ENCODE assay signal across 1 cellular context in the genomic region with DNA sequence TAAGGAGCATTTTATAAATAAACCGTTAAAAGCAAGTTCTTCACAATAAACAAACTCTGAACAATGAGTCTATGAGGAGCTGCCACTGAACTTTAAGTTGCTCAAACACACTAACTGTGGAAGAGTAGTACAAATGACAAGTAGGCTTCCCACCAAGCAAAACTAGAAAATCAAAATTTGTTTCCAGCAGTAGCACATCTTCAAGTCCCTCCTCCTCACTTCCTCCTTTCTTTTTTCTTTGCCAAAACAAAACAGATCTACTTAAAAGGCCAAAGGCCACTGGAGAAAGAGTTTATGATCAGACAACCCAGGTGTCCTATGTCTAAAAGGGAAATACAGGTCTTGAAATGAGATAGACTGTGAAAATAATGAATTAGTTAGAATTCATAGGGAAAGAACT.
TF ChIP-seq lines count a peak whose summit lies in the region.

No MANE protein-coding gene starts in this region.

TF ChIP-seq in K562, 482 proteins besides CTCF, POLR2A, EP300 and RAD21 (continued from another document):
- TF ChIP-seq MTA3 (IDR thresholded peaks at IDR 0.05; ENCODE audit: borderline replicate concordance) (no peak), ADNP (tag; IDR thresholded peaks at IDR 0.05) (no peak)
